In the genomic region with DNA sequence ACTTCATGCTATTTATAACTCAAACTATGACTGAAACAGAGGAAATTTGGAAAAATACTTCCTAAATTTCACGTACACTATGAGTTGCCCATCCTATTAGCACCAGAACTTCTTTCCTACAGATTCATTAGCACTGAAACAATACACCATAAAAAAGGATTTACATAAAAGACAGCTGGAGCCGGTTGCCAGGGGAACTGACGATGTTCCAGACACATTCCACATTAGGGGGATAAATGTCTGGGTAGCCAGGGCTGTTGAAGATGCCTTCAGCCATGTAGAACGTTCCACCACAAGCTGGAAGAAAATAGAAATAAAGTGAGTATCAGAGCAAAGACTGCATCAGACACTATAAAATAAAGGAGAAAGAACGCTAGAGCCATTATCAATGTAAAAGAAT, we compare ENCODE assay signal across 31 cellular contexts.
"Had no signal": no experiment of that assay in that cellular context is flagged by ENCODE, and none has a peak within 500 bp of the region (broad histone marks: within the 10 kb centered on the region; RNA-seq: fewer than 3 reads in every experiment).

No MANE protein-coding gene starts in this region.

- H3K36me3 ChIP-seq: ascending aorta, brain microvascular endothelial cell, cardiac muscle cell, Peyer's patch, SJSA1 had no signal

- DNase-seq: activated B cell treated with CpG ODN at 0.5 μM for 24 hours; activated CD4-positive, alpha-beta T cell treated with anti-CD3 and anti-CD28 coated beads for 1 hour; activated CD4-positive, alpha-beta T cell treated with anti-CD3 and anti-CD28 coated beads, Interleukin-2, amount 10 ng/mL, durations not matched to agents 24 days and 14 days; activated CD4-positive, alpha-beta T cell treated with anti-CD3 and anti-CD28 coated beads, Interleukin-2, amount 50 U/mL, for 48 hours; activated CD8-positive, alpha-beta memory T cell treated with anti-CD3 and anti-CD28 coated beads, Interleukin-2, amount 10 ng/mL, durations not matched to agents 7 days and 5 days; activated effector memory CD4-positive, alpha-beta T cell treated with anti-CD3 and anti-CD28 coated beads, Interleukin-2, amount 50 U/mL, for 16 hours; activated naive CD4-positive, alpha-beta T cell treated with Interleukin-2 at 50 U/mL for 16 hours; activated naive CD8-positive, alpha-beta T cell treated with anti-CD3 and anti-CD28 coated beads, Interleukin-2, amount 50 U/mL, for 24 hours; activated T-cell treated with anti-CD3 and anti-CD28 coated beads, Interleukin-2, amount 50 U/mL, for 4 hours; amniotic stem cell; brain microvascular endothelial cell; Kasumi-1; KBM-7; NCI-H1048; NCI-H146; NCI-H187 treated with DMSO at 0.1 percent for 48 hours; NCI-H2081 treated with DMSO at 0.1 percent for 48 hours; NCI-H446; NCI-H82; NK-92 treated with Interleukin-12 subunit alpha and Interleukin-12 subunit beta, amount 100 ng/mL, for 24 hours; OCI-M1; Peyer's patch; Right ventricle myocardium superior; T-helper 2 cell; T1000 had no signal

- H3K27me3 Mint-ChIP-seq: activated naive CD8-positive, alpha-beta T cell treated with anti-CD3 and anti-CD28 coated beads, Interleukin-2, amount 50 U/mL, for 24 hours had no signal

- H3K27ac Mint-ChIP-seq: activated B cell treated with CpG ODN at 0.5 μM for 24 hours; activated CD4-positive, alpha-beta T cell treated with anti-CD3 and anti-CD28 coated beads, Interleukin-2, amount 10 ng/mL, durations not matched to agents 24 days and 14 days; activated CD8-positive, alpha-beta memory T cell treated with anti-CD3 and anti-CD28 coated beads, Interleukin-2, amount 10 ng/mL, durations not matched to agents 7 days and 5 days; activated naive CD4-positive, alpha-beta T cell treated with anti-CD3 and anti-CD28 coated beads, Interleukin-2, amount 50 U/mL, for 72 hours; activated naive CD8-positive, alpha-beta T cell treated with anti-CD3 and anti-CD28 coated beads, Interleukin-2, amount 50 U/mL, for 24 hours had no signal

- H3K9me3 ChIP-seq: ascending aorta, Peyer's patch, SJSA1 had no signal

- H3K4me3 ChIP-seq: ascending aorta, cardiac muscle cell, Peyer's patch, SJSA1 had no signal

- H3K4me1 Mint-ChIP-seq: activated B cell treated with CpG ODN at 0.5 μM for 24 hours had no signal

- H3K4me1 ChIP-seq: Peyer's patch had no signal

- ATAC-seq: activated CD8-positive, alpha-beta memory T cell treated with anti-CD3 and anti-CD28 coated beads, Interleukin-2, amount 10 ng/mL, durations not matched to agents 7 days and 5 days; activated naive CD4-positive, alpha-beta T cell treated with anti-CD3 and anti-CD28 coated beads, Interleukin-2, amount 50 U/mL, for 72 hours; activated naive CD8-positive, alpha-beta T cell treated with anti-CD3 and anti-CD28 coated beads, Interleukin-2, amount 50 U/mL, for 24 hours; activated T-cell treated with anti-CD3 and anti-CD28 coated beads, Interleukin-2, amount 50 U/mL, for 4 hours; SK-N-SH treated with all-trans-retinoic acid at 6 μM for 48 hours had no signal

- H3K36me3 Mint-ChIP-seq: activated CD8-positive, alpha-beta memory T cell treated with anti-CD3 and anti-CD28 coated beads, Interleukin-2, amount 10 ng/mL, durations not matched to agents 7 days and 5 days; activated naive CD4-positive, alpha-beta T cell treated with anti-CD3 and anti-CD28 coated beads, Interleukin-2, amount 50 U/mL, for 72 hours had no signal

- H3K4me3 Mint-ChIP-seq: activated B cell treated with CpG ODN at 0.5 μM for 24 hours; activated CD4-positive, alpha-beta T cell treated with anti-CD3 and anti-CD28 coated beads, Interleukin-2, amount 10 ng/mL, durations not matched to agents 24 days and 14 days; activated CD8-positive, alpha-beta memory T cell treated with anti-CD3 and anti-CD28 coated beads, Interleukin-2, amount 10 ng/mL, durations not matched to agents 7 days and 5 days; activated naive CD8-positive, alpha-beta T cell treated with anti-CD3 and anti-CD28 coated beads, Interleukin-2, amount 50 U/mL, for 24 hours; activated T-cell treated with anti-CD3 and anti-CD28 coated beads, Interleukin-2, amount 50 U/mL, for 4 hours had no signal

- H3K27me3 ChIP-seq: ascending aorta, brain microvascular endothelial cell, cardiac muscle cell, Peyer's patch, SJSA1 had no signal

- H3K27ac ChIP-seq: ascending aorta, brain microvascular endothelial cell, cardiac muscle cell, Peyer's patch, RWPE1, SJSA1 had no signal

- H3K9me3 Mint-ChIP-seq: activated B cell treated with CpG ODN at 0.5 μM for 24 hours; activated CD4-positive, alpha-beta T cell treated with anti-CD3 and anti-CD28 coated beads, Interleukin-2, amount 10 ng/mL, durations not matched to agents 24 days and 14 days; activated naive CD4-positive, alpha-beta T cell treated with anti-CD3 and anti-CD28 coated beads, Interleukin-2, amount 50 U/mL, for 72 hours; activated naive CD8-positive, alpha-beta T cell treated with anti-CD3 and anti-CD28 coated beads, Interleukin-2, amount 50 U/mL, for 24 hours; activated T-cell treated with anti-CD3 and anti-CD28 coated beads, Interleukin-2, amount 50 U/mL, for 4 hours had no signal
